ENCODE assay signal across 8 cellular contexts in genomic region chr9:385818-386398, GRCh38.
A peak's percentile ranks its signal among the peaks of the same experiment; 100 is the strongest.
DNase-seq lines count a peak whose midpoint lies in the region; ATAC-seq and TF ChIP-seq lines count a peak whose summit lies in the region.

No MANE protein-coding gene starts in this region.

- H3K36me3 Mint-ChIP-seq in natural killer cell (peaks cover 12% of the 10 kb centered on the region), T-helper 17 cell (ENCODE audit: low read depth) (peaks cover 14% of the 10 kb centered on the region), immature natural killer cell (peaks cover 18 to 48% (median 38%) of the 10 kb centered on the region in 3 donors)
- peaks cover 19% of the 10 kb centered on the region for H3K36me3 Mint-ChIP-seq in natural killer cell treated with Interleukin-12 subunit alpha and Interleukin-12 subunit beta and Interleukin-15 and Interleukin-18, amount 100 ng/mL, for 72 hours

- TF ChIP-seq POLR2A in erythroblast (IDR thresholded peaks at IDR 0.05; ENCODE audit: low read length): no peak

- H3K4me1 Mint-ChIP-seq in natural killer cell: no peaks in the 10 kb centered on the region
- no peaks in the 10 kb centered on the region for H3K4me1 Mint-ChIP-seq in natural killer cell treated with Interleukin-12 subunit alpha and Interleukin-12 subunit beta and Interleukin-15 and Interleukin-18, amount 100 ng/mL, for 72 hours (ENCODE audit: low read depth in 2 of 2)
- peaks cover 5% of the 10 kb centered on the region for H3K4me1 Mint-ChIP-seq in T-helper 17 cell
- no peaks in the 10 kb centered on the region for H3K4me1 Mint-ChIP-seq in immature natural killer cell

- DNase-seq in natural killer cell (no peak), NCI-H1436 (lab: John Stamatoyannopoulos, UW) (peak; percentile 25), T-helper 17 cell (no peak), erythroblast (lab: John Stamatoyannopoulos, UW) (peak; percentile 55 to 71), mucosa of descending colon (peak in 2 of 3 donors; percentile 31 to 74), KG1 (lab: John Stamatoyannopoulos, UW) (no peak), immature natural killer cell (no peak)
- DNase-seq in natural killer cell treated with Interleukin-12 subunit alpha and Interleukin-12 subunit beta and Interleukin-15 and Interleukin-18, amount 100 ng/mL, for 72 hours (ENCODE audit: low spot score): no peak

- H3K4me1 ChIP-seq in mucosa of descending colon (ENCODE audit: low read depth): no peaks in the 10 kb centered on the region

- H3K9me3 Mint-ChIP-seq in natural killer cell (no peaks in the 10 kb centered on the region), immature natural killer cell (no peaks in the 10 kb centered on the region)
- no peaks in the 10 kb centered on the region for H3K9me3 Mint-ChIP-seq in natural killer cell treated with Interleukin-12 subunit alpha and Interleukin-12 subunit beta and Interleukin-15 and Interleukin-18, amount 100 ng/mL, for 72 hours

- no peak overlapping the region for H3K27ac Mint-ChIP-seq in natural killer cell
- H3K27ac Mint-ChIP-seq in natural killer cell treated with Interleukin-12 subunit alpha and Interleukin-12 subunit beta and Interleukin-15 and Interleukin-18, amount 100 ng/mL, for 72 hours: peak overlapping the region in 1 of 2 donors; percentile 12
- H3K27ac Mint-ChIP-seq in T-helper 17 cell: no peak overlapping the region
- peak overlapping the region in 1 of 6 donors; percentile 3 for H3K27ac Mint-ChIP-seq in immature natural killer cell

- H3K4me3 Mint-ChIP-seq in natural killer cell: no peak overlapping the region
- no peak overlapping the region for H3K4me3 Mint-ChIP-seq in natural killer cell treated with Interleukin-12 subunit alpha and Interleukin-12 subunit beta and Interleukin-15 and Interleukin-18, amount 100 ng/mL, for 72 hours
- no peak overlapping the region for H3K4me3 Mint-ChIP-seq in T-helper 17 cell
- H3K4me3 Mint-ChIP-seq in immature natural killer cell: no peak overlapping the region

- H3K9me3 ChIP-seq in T-helper 17 cell (ENCODE audit: control insufficient read depth, low read length, poor library complexity, severe bottlenecking) (no peaks in the 10 kb centered on the region), mucosa of descending colon (no peaks in the 10 kb centered on the region)

- no peaks in the 10 kb centered on the region for H3K27me3 Mint-ChIP-seq in natural killer cell (ENCODE audit: low read depth in 2 of 2)
- no peaks in the 10 kb centered on the region for H3K27me3 Mint-ChIP-seq in natural killer cell treated with Interleukin-12 subunit alpha and Interleukin-12 subunit beta and Interleukin-15 and Interleukin-18, amount 100 ng/mL, for 72 hours
- no peaks in the 10 kb centered on the region for H3K27me3 Mint-ChIP-seq in T-helper 17 cell
- peaks cover 0 to 2% (median 0%) of the 10 kb centered on the region in 3 donors for H3K27me3 Mint-ChIP-seq in immature natural killer cell (ENCODE audit: low read depth in 3 of 3)

- peak; percentile 53 to 66 (median 63) for ATAC-seq in natural killer cell
- no peak for ATAC-seq in natural killer cell treated with Interleukin-12 subunit alpha and Interleukin-12 subunit beta and Interleukin-15 and Interleukin-18, amount 100 ng/mL, for 72 hours
- peak; percentile 56 for ATAC-seq in T-helper 17 cell
- peak; percentile 93 for ATAC-seq in mucosa of descending colon

- intact Hi-C loops in natural killer cell (cut with micrococcal nuclease) (no loop called here), mucosa of descending colon (cut with DNase I, micrococcal nuclease) (no loop called here)

- H3K4me3 ChIP-seq in mucosa of descending colon: no peak overlapping the region

- no peaks in the 10 kb centered on the region for H3K36me3 ChIP-seq in mucosa of descending colon (ENCODE audit: low read depth)

- no peak for TF ChIP-seq CTCF in natural killer cell (IDR thresholded peaks at IDR 0.05)
- peak; percentile 84 for TF ChIP-seq CTCF in mucosa of descending colon (IDR thresholded peaks at IDR 0.05)

Comparison
In these comparisons a context has a peak if more than half of its experiments do, and no peak if none do; other contexts are left out.
1. ATAC-seq: peak in natural killer cell (3 of 3), T-helper 17 cell (single experiment) and mucosa of descending colon (single experiment); none in natural killer cell treated with Interleukin-12 subunit alpha and Interleukin-12 subunit beta and Interleukin-15 and Interleukin-18, amount 100 ng/mL, for 72 hours (0 of 2).
2. DNase-seq: peak in NCI-H1436 (single experiment), erythroblast (2 of 2) and mucosa of descending colon (2 of 3); none in natural killer cell (single experiment), natural killer cell treated with Interleukin-12 subunit alpha and Interleukin-12 subunit beta and Interleukin-15 and Interleukin-18, amount 100 ng/mL, for 72 hours (single experiment), T-helper 17 cell (0 of 3), KG1 (single experiment) and immature natural killer cell (0 of 3).